Comparison of ENCODE assay signal across 24 cellular contexts in genomic region chr5:16913187-16913839, GRCh38. TPM values are rescaled to one million over a fixed set of nuclear protein-coding genes. Genes with fewer than 3 reads are reported as not detected.
DNase-seq lines count a peak whose midpoint lies in the region; ATAC-seq, FAIRE-seq and TF ChIP-seq lines count a peak whose summit lies in the region.
"Had no signal": no experiment of that assay in that cellular context is flagged by ENCODE, and none has a peak within 500 bp of the region (broad histone marks: within the 10 kb centered on the region; RNA-seq: fewer than 3 reads in every experiment).

No MANE protein-coding gene starts in this region.

- ATAC-seq in A549 (peak; percentile 58 to 64; a peak in 5 of 6 replicates), GM18502 (IDR thresholded peaks at IDR 0.05; ENCODE audit: poor library complexity, unreplicated experiment) (no peak)
- ATAC-seq: activated CD4-positive, CD25-positive, alpha-beta regulatory T cell treated with anti-CD3 and anti-CD28 coated beads, Interleukin-2, amount 50 U/mL, for 24 hours; T-helper 17 cell had no signal

- POLR2A ChIA-PET in A549 (lab: Yijun Ruan, JAX), result no interaction called here
- POLR2A ChIA-PET in PC-9 (lab: Charles Lee; ENCODE audit: unreplicated experiment), result interaction anchor here (0.5 to 1.1 kb wide), 7 partner anchors 21 to 713 kb away, joined by 3 to 8 read pairs (median 3); no protein-coding TSS in a partner anchor

- no peaks in the 10 kb centered on the region for H3K9me3 ChIP-seq in A549
- no peaks in the 10 kb centered on the region for H3K9me3 ChIP-seq in PC-9 (ENCODE audit: insufficient read depth, low read depth)
- no peaks in the 10 kb centered on the region for H3K9me3 ChIP-seq in endodermal cell (ENCODE audit: control insufficient read depth, low read length)
- H3K9me3 ChIP-seq in muscle layer of duodenum (ENCODE audit: control insufficient read depth in 1 of 2, low read length in 2 of 2), result no peaks in the 10 kb centered on the region
- H3K9me3 ChIP-seq: ascending aorta, left ventricle myocardium inferior, right atrium auricular region had no signal

- H3K4me3 ChIP-seq in A549 (no peak overlapping the region), PC-9 (peak overlapping the region; percentile 15; the same call in 1 of the 2 replicates), endodermal cell (ENCODE audit: low read length) (peak overlapping the region; percentile 36), muscle layer of duodenum (ENCODE audit: low read depth in 1 of 2, low read length in 2 of 2) (peak overlapping the region in 1 of 2 donors; percentile 9)
- H3K4me3 ChIP-seq: ascending aorta, left ventricle myocardium inferior, right atrium auricular region had no signal

- TF ChIP-seq POLR2A in A549 (IDR thresholded peaks at IDR 0.05; ENCODE audit: low read length), result no peak

- H3K4me1 Mint-ChIP-seq in endodermal cell, result peaks cover 27% of the 10 kb centered on the region
- H3K4me1 Mint-ChIP-seq: CD4-positive, CD25-positive, alpha-beta regulatory T cell; T-helper 17 cell had no signal

- TF ChIP-seq RAD21 in A549 (conservative IDR thresholded peaks at IDR 0.05 in 1 of 2, IDR thresholded peaks at IDR 0.05 in 1 of 2), result no peak

- H3K36me3 ChIP-seq in PC-9 (ENCODE audit: low read depth) (no peaks in the 10 kb centered on the region), endodermal cell (ENCODE audit: control insufficient read depth, insufficient read depth, low read length) (peaks cover 61% of the 10 kb centered on the region), muscle layer of duodenum (ENCODE audit: control insufficient read depth in 1 of 2, insufficient read depth in 2 of 2, low read length in 2 of 2) (no peaks in the 10 kb centered on the region)
- H3K36me3 ChIP-seq: ascending aorta, left ventricle myocardium inferior, right atrium auricular region had no signal

- no peak for TF ChIP-seq EP300 in A549 (IDR thresholded peaks at IDR 0.05)

- intact Hi-C loops in PC-9 (cut with micrococcal nuclease; ENCODE audit: unreplicated experiment), result loop anchor here (1.0 kb wide), 2 partner anchors 19 to 21 kb away; no protein-coding TSS in a partner anchor

- no TSS peak for BruUV-seq in PC-9 (replicated peaks; lab: Mats Ljungman, UMichigan)

- 47% methylated on average over 4 of the region's 4 CpGs for WGBS in A549 (ENCODE audit: missing lambda C conversion rate)
- WGBS in endodermal cell (ENCODE audit: insufficient coverage in 1 of 2, insufficient read length in 1 of 2), 2 experiments, result 95 to 100% methylated on average over 3 to 4 of the region's 4 CpGs

- H2AFZ ChIP-seq in PC-9, result no peak overlapping the region

- no peaks in the 10 kb centered on the region for H3K27me3 Mint-ChIP-seq in endodermal cell (ENCODE audit: insufficient read depth)
- H3K27me3 Mint-ChIP-seq: CD4-positive, CD25-positive, alpha-beta regulatory T cell; T-helper 17 cell had no signal

- no peaks in the 10 kb centered on the region for H3K9me2 ChIP-seq in PC-9 (ENCODE audit: insufficient read depth)

- peak overlapping the region; percentile 21 for H3K27ac Mint-ChIP-seq in endodermal cell
- H3K27ac Mint-ChIP-seq: CD4-positive, CD25-positive, alpha-beta regulatory T cell; T-helper 17 cell had no signal

- no peak for FAIRE-seq in A549 (lab: Jason Lieb, UNC)

- H4K20me1 ChIP-seq in PC-9 (ENCODE audit: insufficient read depth), result no peaks in the 10 kb centered on the region

- no peak overlapping the region for H3K4me3 Mint-ChIP-seq in endodermal cell
- H3K4me3 Mint-ChIP-seq: CD4-positive, CD25-positive, alpha-beta regulatory T cell; T-helper 17 cell had no signal

- H3F3A ChIP-seq in PC-9 (ENCODE audit: insufficient read depth, low read depth), result peaks cover 39% of the 10 kb centered on the region

- H3K27me3 ChIP-seq in PC-9 (ENCODE audit: insufficient read depth, low read depth) (no peaks in the 10 kb centered on the region), endodermal cell (ENCODE audit: control insufficient read depth, insufficient read depth, low read length, poor library complexity, severe bottlenecking) (no peaks in the 10 kb centered on the region), muscle layer of duodenum (ENCODE audit: low read depth, low read length) (no peaks in the 10 kb centered on the region)
- H3K27me3 ChIP-seq: ascending aorta, right atrium auricular region had no signal

- TF ChIP-seq CTCF in A549 (IDR thresholded peaks at IDR 0.05) (no peak), PC-9 (conservative IDR thresholded peaks at IDR 0.05) (no peak), endodermal cell (conservative IDR thresholded peaks at IDR 0.05) (no peak)

- H3K4me1 ChIP-seq in A549, result peaks cover 86% of the 10 kb centered on the region
- peaks cover 62% of the 10 kb centered on the region for H3K4me1 ChIP-seq in PC-9 (replicated peaks; ENCODE audit: insufficient read depth)
- peaks cover 17% of the 10 kb centered on the region for H3K4me1 ChIP-seq in endodermal cell (ENCODE audit: control insufficient read depth, insufficient read depth, low read length)
- H3K4me1 ChIP-seq in muscle layer of duodenum (ENCODE audit: control insufficient read depth in 1 of 2, insufficient read depth in 2 of 2, low read length in 2 of 2), result no peaks in the 10 kb centered on the region
- H3K4me1 ChIP-seq: ascending aorta, left ventricle myocardium inferior, right atrium auricular region had no signal

- no peak overlapping the region for H3K9ac ChIP-seq in endodermal cell (ENCODE audit: extremely low read depth, low read length, poor library complexity, severe bottlenecking)

- peaks cover 4% of the 10 kb centered on the region for H3K9me3 Mint-ChIP-seq in endodermal cell

- H3K4me2 ChIP-seq in A549 (peak overlapping the region; percentile 66), PC-9 (peak overlapping the region; percentile 70)

- H3K27ac ChIP-seq in A549, result peak overlapping the region; percentile 59 to 82
- peak overlapping the region; percentile 74 for H3K27ac ChIP-seq in PC-9
- no peak overlapping the region for H3K27ac ChIP-seq in endodermal cell (ENCODE audit: low read depth, low read length)
- H3K27ac ChIP-seq in muscle layer of duodenum (ENCODE audit: low read length), result peak overlapping the region; percentile 25
- H3K27ac ChIP-seq: 22Rv1, ascending aorta, left ventricle myocardium inferior, right atrium auricular region had no signal

- CTCF ChIA-PET in A549 (lab: Yijun Ruan, JAX), result interaction anchor here (0.6 to 2.8 kb wide), 9 partner anchors 14 to 277 kb away, joined by 3 to 12 read pairs (median 5); no protein-coding TSS in a partner anchor
- CTCF ChIA-PET in PC-9 (lab: Charles Lee), result interaction anchor here (0.6 to 1.6 kb wide), 8 partner anchors 18 to 1833 kb away, joined by 3 to 15 read pairs (median 6); partner anchors contain the start of gene MYO10

- DNase-seq in A549 (ENCODE audit: low read depth in 1 of 2, low spot score in 1 of 2) (peak in 1 of 2 experiments; percentile 51), PC-9 (peak; percentile 83 to 92), endodermal cell (no peak), NOMO-1 treated with DMSO at 0.1 percent for 48 hours (lab: John Stamatoyannopoulos, UW; ENCODE audit: unreplicated experiment) (no peak), hippocampal formation (lab: John Stamatoyannopoulos, UW) (no peak), iPS-NIHi7 (ENCODE audit: extremely low spot score) (no peak)
- DNase-seq: activated CD8-positive, alpha-beta memory T cell treated with anti-CD3 and anti-CD28 coated beads, Interleukin-2, amount 50 U/mL, for 4 hours; CD4-positive, CD25-positive, alpha-beta regulatory T cell; DMS79 treated with DMSO at 0.1 percent for 48 hours; GOT3; hypothalamus; left ventricle myocardium inferior; NCI-H2029 treated with DMSO at 0.1 percent for 48 hours; NCI-H748 treated with DMSO at 0.1 percent for 48 hours; RPMI8226; stimulated activated CD4-positive, alpha-beta T cell treated with anti-CD3 and anti-CD28 coated beads, Interleukin-2, amount 100 ng/mL, for 48 hours; stimulated activated CD8-positive, alpha-beta memory T cell treated with anti-CD3 and anti-CD28 coated beads, Interleukin-4, amount 100 ng/mL, for 48 hours; T-helper 17 cell had no signal

- H3K36me3 Mint-ChIP-seq in endodermal cell (ENCODE audit: low read depth), result peaks cover 39% of the 10 kb centered on the region

- H3K79me2 ChIP-seq in PC-9 (ENCODE audit: low read depth), result peaks cover 86% of the 10 kb centered on the region

TF ChIP-seq in A549, 52 proteins besides CTCF, POLR2A, EP300 and RAD21 (continues in another document):
- no peak for TF ChIP-seq MAFK (IDR thresholded peaks at IDR 0.05; ENCODE audit: partially characterized antibody)
- no peak for TF ChIP-seq CHD4 (IDR thresholded peaks at IDR 0.05; ENCODE audit: borderline replicate concordance)
- no peak for TF ChIP-seq EHF (CRISPR knock-in tag; IDR thresholded peaks at IDR 0.05)
- no peak for TF ChIP-seq ELK1 (IDR thresholded peaks at IDR 0.05; ENCODE audit: low read depth, low read length)
- TF ChIP-seq NPAS2 (CRISPR knock-in tag; IDR thresholded peaks at IDR 0.05; ENCODE audit: borderline replicate concordance), result no peak
- TF ChIP-seq ATOH8 (CRISPR knock-in tag; IDR thresholded peaks at IDR 0.05; ENCODE audit: low read depth), result no peak
- TF ChIP-seq ZC3H11A (IDR thresholded peaks at IDR 0.05), result no peak

RNA-seq across cellular contexts. Expression of gene MYO10, which starts 22.8 kb away (rescaled TPM):
- polyA plus RNA-seq in A549 (2011; rRNA removed) (68.0 and 132 TPM in 2 replicates), A549 (2017; fragmentation: RNase III; extraction: RNeasy Plus Mini Kit Qiagen cat#74134 plus additional on column Dnase treatment) (68.5 to 71.5 TPM (median 68.9 TPM) in 3 replicates)
- 28.5 and 36.3 TPM in 2 replicates for polyA plus RNA-seq in A549 (2012; cell fraction: cytosol; rRNA removed)
- 35.8 and 50.4 TPM in 2 replicates for polyA plus RNA-seq in A549 (2012; cell fraction: nucleus; rRNA removed)
- polyA minus RNA-seq in A549 (2011; rRNA and poly(A)+ RNA removed), result 236 and 309 TPM in 2 replicates
- total RNA-seq in PC-9 (2021) (92.8 and 116 TPM in 2 replicates), endodermal cell (10 to 100 TPM; 40.0 to 89.2 TPM)
- 50.6 TPM for polyA plus RNA-seq in endodermal cell (2013, experiment 1 of 2)
- polyA plus RNA-seq in endodermal cell (2013, experiment 2 of 2), result 51.3 TPM

Comparison
In these comparisons a context has a peak if more than half of its experiments do, and no peak if none do; other contexts are left out.
1. DNase-seq: peak in PC-9 (2 of 2); none in endodermal cell (single experiment), NOMO-1 treated with DMSO at 0.1 percent for 48 hours (single experiment), hippocampal formation (0 of 2) and iPS-NIHi7 (single experiment).